ENCODE assay signal across 9 cellular contexts in the genomic region with DNA sequence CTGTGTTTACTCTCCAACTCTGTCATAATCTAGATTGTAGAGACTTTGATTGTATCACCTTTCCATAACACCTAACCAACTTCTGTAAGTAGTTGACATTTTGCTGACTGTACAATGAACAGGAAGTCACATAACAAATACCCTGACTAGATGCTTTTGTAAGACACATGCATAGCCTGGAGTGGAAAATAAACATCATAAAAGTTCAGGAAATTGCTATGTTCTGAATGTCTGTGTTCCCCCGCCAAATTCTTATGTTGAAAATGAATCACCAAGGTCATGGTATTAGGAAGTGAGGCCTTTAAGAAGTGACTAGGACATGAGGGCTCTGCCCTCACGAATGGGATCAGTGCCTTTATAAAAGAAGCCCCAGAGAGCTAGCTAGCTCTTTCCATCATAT. TPM values are rescaled to one million over a fixed set of nuclear protein-coding genes. Genes with fewer than 3 reads are reported as not detected.
A peak's percentile ranks its signal among the peaks of the same experiment; 100 is the strongest.
DNase-seq lines count a peak whose midpoint lies in the region; ATAC-seq and TF ChIP-seq lines count a peak whose summit lies in the region.
"Had no signal": no experiment of that assay in that cellular context is flagged by ENCODE, and none has a peak within 500 bp of the region (broad histone marks: within the 10 kb centered on the region; RNA-seq: fewer than 3 reads in every experiment).

No MANE protein-coding gene starts in this region.

- peaks cover 9% of the 10 kb centered on the region for H3K27me3 ChIP-seq in foreskin keratinocyte
- H3K27me3 ChIP-seq in neuronal stem cell (ENCODE audit: control insufficient read depth in 3 of 3, insufficient read depth in 3 of 3, low read depth in 1 of 3, low read length in 3 of 3) = no peaks in the 10 kb centered on the region

- H3K79me1 ChIP-seq in neuronal stem cell (ENCODE audit: low read depth, low read length) = no peaks in the 10 kb centered on the region

- no peak for TF ChIP-seq CTCF in foreskin keratinocyte (conservative IDR thresholded peaks at IDR 0.05)

- no peak overlapping the region for H2BK5ac ChIP-seq in neuronal stem cell (ENCODE audit: low read length)

- H3K4me3 ChIP-seq in neuronal stem cell (ENCODE audit: low read length in 2 of 2) = no peak overlapping the region

- H3K36me3 Mint-ChIP-seq in activated T-cell treated with anti-CD3 and anti-CD28 coated beads, Interleukin-2, amount 50 U/mL, for 72 hours (ENCODE audit: insufficient read depth in 2 of 2) = peaks cover 17 to 18% of the 10 kb centered on the region in 2 donors

- WGBS in neuronal stem cell (ENCODE audit: extremely low coverage in 2 of 2, insufficient read length in 2 of 2, insufficient replicate concordance in 1 of 2), 2 donors = no CpG with 5 or more reads among the region's 2 CpGs

- no peak overlapping the region for H3K4me2 ChIP-seq in neuronal stem cell (ENCODE audit: insufficient read depth, low read length, poor library complexity, severe bottlenecking)

- H3K27ac ChIP-seq in foreskin keratinocyte (no peak overlapping the region), neuronal stem cell (replicated peaks; ENCODE audit: low read length) (no peak overlapping the region)

- peaks cover 0 to 5% of the 10 kb centered on the region in 2 donors for H3K9me3 ChIP-seq in neuronal stem cell (replicated peaks in 1 of 2; ENCODE audit: control insufficient read depth in 2 of 2, insufficient read depth in 1 of 2, low read depth in 1 of 2, low read length in 2 of 2)

- no peak overlapping the region for H3K18ac ChIP-seq in neuronal stem cell (ENCODE audit: low read length)

- DNase-seq in A172 (ENCODE audit: low spot score) = peak; percentile 45
- peak; percentile 31 for DNase-seq in GM03348 (ENCODE audit: low spot score)
- DNase-seq in activated T-cell treated with anti-CD3 and anti-CD28 coated beads, Interleukin-2, amount 50 U/mL, for 72 hours = peak in 1 of 2 donors; percentile 13
- peak; percentile 49 to 60 for DNase-seq in foreskin keratinocyte
- DNase-seq in neuronal stem cell (ENCODE audit: low spot score) = no peak
- DNase-seq in ureter (ENCODE audit: low spot score) = no peak
- DNase-seq: effector CD8-positive, alpha-beta T cell had no signal

- no peak overlapping the region for H2BK120ac ChIP-seq in neuronal stem cell (ENCODE audit: low read depth, low read length)

- no peak overlapping the region for H2BK12ac ChIP-seq in neuronal stem cell (ENCODE audit: low read length)

- H2AK5ac ChIP-seq in neuronal stem cell (ENCODE audit: low read depth, low read length) = no peak overlapping the region

- peaks cover 10% of the 10 kb centered on the region for H3K4me1 Mint-ChIP-seq in activated T-cell treated with anti-CD3 and anti-CD28 coated beads, Interleukin-2, amount 50 U/mL, for 72 hours (ENCODE audit: low read depth)

- H3K4me1 ChIP-seq in foreskin keratinocyte = peaks cover 7% of the 10 kb centered on the region
- no peaks in the 10 kb centered on the region for H3K4me1 ChIP-seq in neuronal stem cell (ENCODE audit: control insufficient read depth in 2 of 2, insufficient read depth in 1 of 2, low read depth in 1 of 2, low read length in 2 of 2)

- peaks cover 14 to 22% of the 10 kb centered on the region in 2 donors for H3K9me3 Mint-ChIP-seq in activated T-cell treated with anti-CD3 and anti-CD28 coated beads, Interleukin-2, amount 50 U/mL, for 72 hours

- no peaks in the 10 kb centered on the region for H3K36me3 ChIP-seq in neuronal stem cell (replicated peaks in 1 of 2; ENCODE audit: control insufficient read depth in 2 of 2, insufficient read depth in 2 of 2, low read length in 2 of 2)

- no peak overlapping the region for H4K8ac ChIP-seq in neuronal stem cell (ENCODE audit: low read depth, low read length)

- H3K23ac ChIP-seq in neuronal stem cell (ENCODE audit: low read depth, low read length, poor library complexity) = no peak overlapping the region

- H3K27me3 Mint-ChIP-seq in activated T-cell treated with anti-CD3 and anti-CD28 coated beads, Interleukin-2, amount 50 U/mL, for 72 hours (ENCODE audit: low read depth) = peaks cover 2% of the 10 kb centered on the region

- ATAC-seq in activated T-cell treated with anti-CD3 and anti-CD28 coated beads, Interleukin-2, amount 50 U/mL, for 72 hours (replicated peaks in 1 of 2) = peak; percentile 92 to 93
- ATAC-seq in foreskin keratinocyte = no peak
- ATAC-seq in HG03342 (IDR thresholded peaks at IDR 0.05; ENCODE audit: unreplicated experiment) = no peak
- ATAC-seq in HG02610 (IDR thresholded peaks at IDR 0.05; ENCODE audit: unreplicated experiment) = no peak

- H3K9ac ChIP-seq in neuronal stem cell (ENCODE audit: low read depth, low read length, poor library complexity) = no peak overlapping the region

- no peak overlapping the region for H4K91ac ChIP-seq in neuronal stem cell (ENCODE audit: low read depth, low read length, poor library complexity)

- peak overlapping the region; percentile 87 for H3K27ac Mint-ChIP-seq in activated T-cell treated with anti-CD3 and anti-CD28 coated beads, Interleukin-2, amount 50 U/mL, for 72 hours

- no peak overlapping the region for H3K14ac ChIP-seq in neuronal stem cell (ENCODE audit: low read length)

- no peak overlapping the region for H2BK15ac ChIP-seq in neuronal stem cell (ENCODE audit: low read length)

- no peak overlapping the region for H2AFZ ChIP-seq in neuronal stem cell (ENCODE audit: low read length)

- H3K4me3 Mint-ChIP-seq in activated T-cell treated with anti-CD3 and anti-CD28 coated beads, Interleukin-2, amount 50 U/mL, for 72 hours = peak overlapping the region; percentile 16 to 40

- no peak overlapping the region for H3K4ac ChIP-seq in neuronal stem cell (ENCODE audit: low read length)

RNA-seq across cellular contexts. Expression of a gene that starts 40.4 kb away (rescaled TPM):
- total RNA-seq in A172 (2014; rRNA removed; shearing (Covaris generic)) = 0.14 and 0.16 TPM in 2 replicates
- 1 to 10 TPM; 1.1 to 2.1 TPM for total RNA-seq in activated T-cell treated with anti-CD3 and anti-CD28 coated beads, Interleukin-2, amount 50 U/mL, for 72 hours
- total RNA-seq in foreskin keratinocyte (not detected in 2 replicates), ureter (4.4 TPM)
- not detected in 2 replicates for polyA plus RNA-seq in foreskin keratinocyte
- 3.1 TPM for polyA plus RNA-seq in neuronal stem cell (2013, experiment 1 of 2)
- 2.9 TPM for polyA plus RNA-seq in neuronal stem cell (2013, experiment 2 of 2)

Comparison
In these comparisons a context has a peak if more than half of its experiments do, and no peak if none do; other contexts are left out.
1. DNase-seq: peak in A172 (single experiment), GM03348 (single experiment) and foreskin keratinocyte (2 of 2); none in neuronal stem cell (single experiment) and ureter (single experiment).
2. ATAC-seq: peak in activated T-cell treated with anti-CD3 and anti-CD28 coated beads, Interleukin-2, amount 50 U/mL, for 72 hours (2 of 2); none in foreskin keratinocyte (single experiment), HG03342 (single experiment) and HG02610 (single experiment).